ENCODE assay signal across 13 cellular contexts in genomic region chr2:241081643-241082337, GRCh38. TPM values are rescaled to one million over a fixed set of nuclear protein-coding genes. Genes with fewer than 3 reads are reported as not detected.
A peak's percentile ranks its signal among the peaks of the same experiment; 100 is the strongest.
DNase-seq lines count a peak whose midpoint lies in the region; ATAC-seq, FAIRE-seq and TF ChIP-seq lines count a peak whose summit lies in the region.
"Had no signal": no experiment of that assay in that cellular context is flagged by ENCODE, and none has a peak within 500 bp of the region (broad histone marks: within the 10 kb centered on the region; RNA-seq: fewer than 3 reads in every experiment).

No MANE protein-coding gene starts in this region.

- no peak for FAIRE-seq in GM12878 (lab: Jason Lieb, UNC)

- H3K9me3 ChIP-seq in GM12878 (replicated peaks; ENCODE audit: control insufficient read depth, insufficient read depth, low read length): no peaks in the 10 kb centered on the region; the same call in 2 of the 3 replicates
- H3K9me3 ChIP-seq in mesodermal cell (ENCODE audit: control insufficient read depth, low read length): no peaks in the 10 kb centered on the region
- H3K9me3 ChIP-seq in MG63: no peaks in the 10 kb centered on the region
- no peaks in the 10 kb centered on the region for H3K9me3 ChIP-seq in PC-9 (ENCODE audit: insufficient read depth, low read depth)

- TF ChIP-seq RAD21 in GM12878 (IDR thresholded peaks at IDR 0.05; ENCODE audit: insufficient read depth, low read depth, low read length): no peak

- H2AFZ ChIP-seq in GM12878 (ENCODE audit: control insufficient read depth, low read depth, low read length): no peak overlapping the region
- H2AFZ ChIP-seq in PC-9: no peak overlapping the region

- CTCF ChIA-PET in GM12878 (lab: Yijun Ruan, JAX) (no interaction called here), PC-9 (lab: Charles Lee) (no interaction called here)

- TF ChIP-seq CTCF in GM12878 (IDR thresholded peaks at IDR 0.05 in 2 of 3, conservative IDR thresholded peaks at IDR 0.05 in 1 of 3; ENCODE audit: control insufficient read depth in 2 of 3, extremely low read depth in 1 of 3, insufficient read depth in 1 of 3, low read depth in 3 of 3, low read length in 3 of 3) (no peak), PC-9 (conservative IDR thresholded peaks at IDR 0.05) (no peak)

- intact Hi-C loops in left ventricle myocardium superior (cut with micrococcal nuclease) (no loop called here), cardiac septum (cut with DNase I) (no loop called here), GM12878 (cut with micrococcal nuclease; ENCODE audit: unreplicated experiment) (loop anchor here (10.0 kb wide), 1 partner anchor 63 kb away; the partner anchor contains the start of gene PASK), PC-9 (cut with micrococcal nuclease; ENCODE audit: unreplicated experiment) (no loop called here)

- SMC1A ChIA-PET in GM12878 (lab: Charles Lee; ENCODE audit: uncharacterized antibody, unreplicated experiment): no interaction called here

- no peak overlapping the region for H3K4me3 ChIP-seq in GM12878
- no peak overlapping the region for H3K4me3 ChIP-seq in mesodermal cell (ENCODE audit: extremely low read depth, insufficient read depth, low read length, poor library complexity, severe bottlenecking)
- H3K4me3 ChIP-seq in MG63: no peak overlapping the region
- no peak overlapping the region for H3K4me3 ChIP-seq in PC-9

- H3K27me3 ChIP-seq in GM12878 (replicated peaks in 1 of 2; ENCODE audit: control insufficient read depth in 2 of 2, insufficient read depth in 2 of 2, low read length in 1 of 2) (no peaks in the 10 kb centered on the region), MG63 (no peaks in the 10 kb centered on the region), PC-9 (ENCODE audit: insufficient read depth, low read depth) (no peaks in the 10 kb centered on the region)

- H3K36me3 ChIP-seq in GM12878 (ENCODE audit: control insufficient read depth in 2 of 2, insufficient read depth in 2 of 2, low read length in 1 of 2) (peaks cover 3 to 4% of the 10 kb centered on the region in 2 experiments; a peak in 2 of 4 replicates), mesodermal cell (ENCODE audit: control insufficient read depth, insufficient read depth, low read length) (peaks cover 10% of the 10 kb centered on the region), MG63 (peaks cover 18% of the 10 kb centered on the region), PC-9 (ENCODE audit: low read depth) (0 out of 2 replicates have a peak, but pooled peaks cover 2% of the 10 kb centered on the region)

- WGBS in GM12878 (ENCODE audit: insufficient coverage, insufficient replicate concordance, low lambda C conversion rate, missing lambda C conversion rate): 87% methylated on average over 28 of the region's 28 CpGs
- WGBS in mesodermal cell (ENCODE audit: insufficient coverage in 2 of 2), 2 experiments: 88% methylated on average over 23 to 25 of the region's 28 CpGs

- in situ Hi-C loops in GM12878 (cut with MboI): no loop called here

- no peaks in the 10 kb centered on the region for H3F3A ChIP-seq in PC-9 (ENCODE audit: insufficient read depth, low read depth)

- H3K4me1 ChIP-seq in GM12878 (ENCODE audit: control insufficient read depth, insufficient read depth, low read length) (no peaks in the 10 kb centered on the region; the same call in 1 of the 2 replicates), mesodermal cell (ENCODE audit: control insufficient read depth, insufficient read depth, low read length, poor library complexity, severe bottlenecking) (no peaks in the 10 kb centered on the region), PC-9 (replicated peaks; ENCODE audit: insufficient read depth) (no peaks in the 10 kb centered on the region)

- H3K79me2 ChIP-seq in GM12878 (ENCODE audit: control insufficient read depth, insufficient read depth, low read length) (no peaks in the 10 kb centered on the region), PC-9 (ENCODE audit: low read depth) (no peaks in the 10 kb centered on the region)

- H4K20me1 ChIP-seq in GM12878 (ENCODE audit: control insufficient read depth, insufficient read depth) (no peaks in the 10 kb centered on the region), PC-9 (ENCODE audit: insufficient read depth) (0 out of 2 replicates have a peak, but pooled peaks cover 4% of the 10 kb centered on the region)

- H3K4me2 ChIP-seq in GM12878 (ENCODE audit: control insufficient read depth, insufficient read depth) (no peak overlapping the region), PC-9 (no peak overlapping the region)

- ATAC-seq in left ventricle myocardium superior (peak; percentile 8), GM12878 (no peak)

- TF ChIP-seq POLR2A in GM12878 (IDR thresholded peaks at IDR 0.05; ENCODE audit: low read depth, low read length): 0 out of 2 replicates have a peak, but pooled peaks have one; percentile 16

- no peak overlapping the region for H3K9ac ChIP-seq in GM12878 (ENCODE audit: control insufficient read depth, insufficient read depth, low read length)

- RAD21 ChIA-PET in GM12878 (lab: Charles Lee; ENCODE audit: unreplicated experiment): no interaction called here

- POLR2A ChIA-PET in GM12878 (lab: Charles Lee): no interaction called here
- POLR2A ChIA-PET in PC-9 (lab: Charles Lee; ENCODE audit: unreplicated experiment): no interaction called here

- no peaks in the 10 kb centered on the region for H3K9me2 ChIP-seq in PC-9 (ENCODE audit: insufficient read depth)

- H3K27ac ChIP-seq in GM12878 (ENCODE audit: control insufficient read depth, insufficient read depth) (no peak overlapping the region), mesodermal cell (ENCODE audit: low read depth, low read length, severe bottlenecking) (peak overlapping the region; percentile 2), PC-9 (no peak overlapping the region)

- no peak for TF ChIP-seq EP300 in GM12878 (IDR thresholded peaks at IDR 0.05; ENCODE audit: borderline replicate concordance in 1 of 2, control insufficient read depth in 1 of 2, low read depth in 2 of 2, low read length in 2 of 2)

- BruUV-seq in GM12878 (replicated peaks; lab: Mats Ljungman, UMichigan) (no TSS peak), PC-9 (replicated peaks; lab: Mats Ljungman, UMichigan) (no TSS peak)

- DNase-seq in left ventricle myocardium superior (no peak), cardiac septum (ENCODE audit: low spot score) (no peak), GM12878 (ENCODE audit: low read depth, low spot score) (no peak), ureter (ENCODE audit: low spot score) (peak; percentile 42), MG63 (no peak), PC-9 (no peak), cerebellar nuclear complex (lab: John Stamatoyannopoulos, UW) (no peak)
- DNase-seq: activated B cell treated with CpG ODN at 0.5 μM for 24 hours; activated naive CD4-positive, alpha-beta T cell; NCI-H345; nephron progenitor cell; NK-92 treated with Interleukin-12 subunit alpha and Interleukin-12 subunit beta, amount 100 ng/mL, for 24 hours had no signal

TF ChIP-seq in GM12878, 131 proteins besides CTCF, POLR2A, EP300 and RAD21:
- TF ChIP-seq MXI1 (IDR thresholded peaks at IDR 0.05; ENCODE audit: low read depth, low read length) (no peak), SIN3A (IDR thresholded peaks at IDR 0.05; ENCODE audit: low read depth, low read length) (no peak), HCFC1 (IDR thresholded peaks at IDR 0.05; ENCODE audit: low read length) (no peak), CREB1 (IDR thresholded peaks at IDR 0.05; ENCODE audit: low read depth) (no peak), RB1 (IDR thresholded peaks at IDR 0.05; ENCODE audit: borderline replicate concordance) (no peak), SUZ12 (IDR thresholded peaks at IDR 0.05; ENCODE audit: unreplicated experiment) (no peak), STAT1 (conservative IDR thresholded peaks at IDR 0.05) (no peak), ETV6 (conservative IDR thresholded peaks at IDR 0.05 in 1 of 2, IDR thresholded peaks at IDR 0.05 in 1 of 2; ENCODE audit: borderline replicate concordance in 1 of 2, low read depth in 1 of 2) (no peak), ZSCAN29 (IDR thresholded peaks at IDR 0.05) (no peak), CEBPB (IDR thresholded peaks at IDR 0.05; ENCODE audit: borderline replicate concordance in 1 of 2, low read depth in 2 of 2, low read length in 2 of 2) (no peak)

RNA-seq across cellular contexts. Expression of gene MTERF4, which starts 20.3 kb away (rescaled TPM):
- total RNA-seq in left ventricle myocardium superior (25.8 TPM), cardiac septum (21.0 TPM), GM12878 (2014; rRNA removed) (35.5 and 37.5 TPM in 2 replicates), GM12878 (2014; rRNA removed; fragmentation: Illumina TruSeq; extraction: Trizol) (52.0 and 56.3 TPM in 2 replicates), GM12878 (2021) (35.2 and 38.7 TPM in 2 replicates), ureter (37.6 TPM), PC-9 (2021) (38.6 and 42.8 TPM in 2 replicates)
- total RNA-seq in GM12878 (2013; cell fraction: nucleolus; rRNA removed): 339 and 407 TPM in 2 replicates
- polyA plus RNA-seq in GM12878 (2011; ENCODE audit: low read depth): 67.1 TPM
- polyA plus RNA-seq in GM12878 (2011; rRNA removed) (63.6 and 66.4 TPM in 2 replicates), GM12878 (2014; fragmentation: Illumina TruSeq; extraction: Trizol) (69.1 and 85.4 TPM in 2 replicates), GM12878 (2014; fragmentation: Nextera tagmentation; extraction: Ambion mirVana) (10 to 100 TPM; 36.7 to 45.0 TPM), GM12878 (2014; rRNA removed) (66.8 and 68.2 TPM in 2 replicates), GM12878 (2016; fragmentation: Nextera tagmentation; extraction: Ambion mirVana) (10 to 100 TPM; 44.7 to 46.0 TPM)
- 46.3 and 47.5 TPM in 2 replicates for polyA plus RNA-seq in GM12878 (2011; cell fraction: cytosol; rRNA removed)
- 145 and 152 TPM in 2 replicates for polyA plus RNA-seq in GM12878 (2011; cell fraction: nucleus; rRNA removed)
- polyA plus RNA-seq in GM12878 (2012): 45.2 and 50.8 TPM in 2 replicates
- polyA minus RNA-seq in GM12878 (2011; rRNA and poly(A)+ RNA removed): 73.9 and 87.6 TPM in 2 replicates
- polyA minus RNA-seq in GM12878 (2011; cell fraction: cytosol; rRNA and poly(A)+ RNA removed): 16.7 and 18.6 TPM in 2 replicates
- polyA minus RNA-seq in GM12878 (2011; cell fraction: nucleus; rRNA and poly(A)+ RNA removed): 44.0 and 60.1 TPM in 2 replicates
- 25.8 TPM for polyA plus RNA-seq in mesodermal cell (2013, experiment 1 of 2)
- polyA plus RNA-seq in mesodermal cell (2013, experiment 2 of 2): 28.1 TPM
- 18.9 and 33.2 TPM in 2 replicates for total RNA-seq in MG63 (2014; rRNA removed; shearing (Covaris generic); ENCODE audit: low replicate concordance)
